Comparison of ENCODE assay signal across 8 cellular contexts in the genomic region with DNA sequence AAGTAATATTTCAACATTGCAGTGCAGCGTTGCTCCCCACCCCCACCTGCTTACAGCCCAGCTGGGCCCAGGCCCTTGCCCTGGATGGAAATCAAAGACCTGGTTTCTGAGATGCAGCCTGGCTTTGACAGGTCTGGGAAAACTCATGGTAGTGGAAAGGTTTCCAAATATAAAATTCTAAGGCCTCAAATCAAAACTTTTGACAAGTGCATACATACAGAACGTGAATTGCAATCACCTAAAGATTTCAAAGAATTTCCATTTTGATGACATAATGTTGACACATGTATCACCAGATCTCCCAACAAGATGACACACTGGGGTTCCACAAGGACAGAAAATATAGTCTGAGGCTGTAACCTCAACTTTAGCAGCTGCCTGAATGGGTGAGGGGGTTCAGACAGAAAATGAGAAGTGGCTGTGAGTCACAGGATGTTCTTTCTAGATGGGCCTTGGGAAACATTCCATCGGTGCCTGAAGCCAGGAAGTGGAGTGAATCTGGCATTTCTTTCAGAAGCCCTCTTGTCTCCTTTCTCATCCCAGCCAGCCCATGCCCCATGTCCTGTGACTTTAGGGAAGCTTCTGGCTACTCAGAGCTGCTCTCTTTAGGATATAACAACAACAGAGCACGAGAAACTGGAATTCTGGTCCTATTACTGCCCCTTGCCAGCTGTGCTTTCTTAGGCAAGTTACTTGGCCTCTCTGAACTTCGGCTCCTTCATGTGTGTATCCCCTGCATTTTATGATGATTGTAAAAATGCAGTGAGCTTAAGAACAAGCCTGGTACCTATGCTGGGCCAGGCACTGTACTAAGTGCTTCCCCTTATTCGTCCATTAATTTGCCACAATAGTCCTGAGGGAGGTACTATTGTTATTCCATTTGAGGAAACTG. TPM values are rescaled to one million over a fixed set of nuclear protein-coding genes. Genes with fewer than 3 reads are reported as not detected.
DNase-seq lines count a peak whose midpoint lies in the region; ATAC-seq lines count a peak whose summit lies in the region.

No MANE protein-coding gene starts in this region.

- DNase-seq in AG20443 (ENCODE audit: low spot score) (peak; percentile 78), NOMO-1 treated with DMSO at 0.1 percent for 48 hours (lab: John Stamatoyannopoulos, UW; ENCODE audit: unreplicated experiment) (peak; percentile 70), myocyte (ENCODE audit: low read depth) (peak; percentile 95), GM19238 (ENCODE audit: insufficient read length, low spot score) (no peak)
- DNase-seq in activated CD8-positive, alpha-beta memory T cell treated with anti-CD3 and anti-CD28 coated beads for 24 hours, result no peak

- ATAC-seq in esophagus mucosa (peak; percentile 30), GM21367 (IDR thresholded peaks at IDR 0.05; ENCODE audit: unreplicated experiment) (no peak), HG02973 (IDR thresholded peaks at IDR 0.05; ENCODE audit: unreplicated experiment) (no peak)

RNA-seq across cellular contexts. Expression of a gene that starts 54.8 kb away (rescaled TPM):
- total RNA-seq in esophagus mucosa (23.9 TPM), myocyte (23.7 and 42.3 TPM in 2 replicates)
- polyA plus RNA-seq in myocyte (2012), result 6.9 TPM

Comparison
In these comparisons a context has a peak if more than half of its experiments do, and no peak if none do; other contexts are left out.
1. DNase-seq: peak in AG20443 (single experiment), NOMO-1 treated with DMSO at 0.1 percent for 48 hours (single experiment) and myocyte (single experiment); none in GM19238 (single experiment) and activated CD8-positive, alpha-beta memory T cell treated with anti-CD3 and anti-CD28 coated beads for 24 hours (single experiment).